In genomic region chr10:79322616-79323566, GRCh38 we compare ENCODE assay signal across 8 cellular contexts. TPM values are rescaled to one million over a fixed set of nuclear protein-coding genes. Genes with fewer than 3 reads are reported as not detected.
DNase-seq lines count a peak whose midpoint lies in the region; ATAC-seq and TF ChIP-seq lines count a peak whose summit lies in the region.

No MANE protein-coding gene starts in this region.

- peaks cover 18 to 69% (median 56%) of the 10 kb centered on the region in 4 donors for H3K4me1 Mint-ChIP-seq in CD4-positive, CD25-positive, alpha-beta regulatory T cell
- peaks cover 71% of the 10 kb centered on the region for H3K4me1 Mint-ChIP-seq in activated T-helper 1 cell treated with anti-CD3 and anti-CD28 coated beads, Interleukin-12 subunit alpha, Interleukin-12 subunit beta, Interleukin-2, Interleukin-4 antibody, amounts not matched to agents 30 ng/mL and 10 ng/mL and 1 ng/mL, durations not matched to agents 14 hours and 24 hours and 36 hours (ENCODE audit: low read depth)

- POLR2A ChIA-PET in HEK293 (lab: Yijun Ruan, JAX) = interaction anchor here (1.1 kb wide), 1 partner anchor 22 kb away, joined by 3 read pairs; no protein-coding TSS in a partner anchor

- peak overlapping the region; percentile 75 to 84 (median 82) for H3K4me3 Mint-ChIP-seq in CD4-positive, CD25-positive, alpha-beta regulatory T cell
- peak overlapping the region; percentile 70 for H3K4me3 Mint-ChIP-seq in activated T-helper 1 cell treated with anti-CD3 and anti-CD28 coated beads, Interleukin-12 subunit alpha, Interleukin-12 subunit beta, Interleukin-2, Interleukin-4 antibody, amounts not matched to agents 30 ng/mL and 10 ng/mL and 1 ng/mL, durations not matched to agents 14 hours and 24 hours and 36 hours

- CTCF ChIA-PET in HEK293 (lab: Yijun Ruan, JAX) = interaction anchor here (0.6 to 1.6 kb wide), 3 partner anchors 7 to 21 kb away, joined by 3 to 6 read pairs (median 4); no protein-coding TSS in a partner anchor

- peaks cover 0 to 9% (median 0%) of the 10 kb centered on the region in 7 donors for H3K9me3 Mint-ChIP-seq in CD4-positive, CD25-positive, alpha-beta regulatory T cell
- H3K9me3 Mint-ChIP-seq in activated T-helper 1 cell treated with anti-CD3 and anti-CD28 coated beads, Interleukin-12 subunit alpha, Interleukin-12 subunit beta, Interleukin-2, Interleukin-4 antibody, amounts not matched to agents 30 ng/mL and 10 ng/mL and 1 ng/mL, durations not matched to agents 14 hours and 24 hours and 36 hours = peaks cover 14% of the 10 kb centered on the region

- TF ChIP-seq CTCF in HEK293 (tag by site-specific recombination; IDR thresholded peaks at IDR 0.05) = no peak

- no peaks in the 10 kb centered on the region for H3K36me3 Mint-ChIP-seq in CD4-positive, CD25-positive, alpha-beta regulatory T cell
- peaks cover 7% of the 10 kb centered on the region for H3K36me3 Mint-ChIP-seq in activated T-helper 1 cell treated with anti-CD3 and anti-CD28 coated beads, Interleukin-12 subunit alpha, Interleukin-12 subunit beta, Interleukin-2, Interleukin-4 antibody, amounts not matched to agents 30 ng/mL and 10 ng/mL and 1 ng/mL, durations not matched to agents 14 hours and 24 hours and 36 hours (ENCODE audit: low read depth)

- no peaks in the 10 kb centered on the region for H3K9me3 ChIP-seq in CD4-positive, CD25-positive, alpha-beta regulatory T cell (ENCODE audit: control insufficient read depth in 2 of 2, low read length in 2 of 2)
- H3K9me3 ChIP-seq in HEK293 (ENCODE audit: control insufficient read depth, insufficient read depth, low read depth, low read length) = no peaks in the 10 kb centered on the region

- ATAC-seq in CD4-positive, CD25-positive, alpha-beta regulatory T cell (ENCODE audit: low read depth in 2 of 2) = peak; percentile 87 to 91

- H3K4me3 ChIP-seq in CD4-positive, CD25-positive, alpha-beta regulatory T cell (ENCODE audit: low read depth, low read length) = peak overlapping the region; percentile 51
- H3K4me3 ChIP-seq in HEK293 (ENCODE audit: low read depth, low read length) = no peak overlapping the region

- peaks cover 52% of the 10 kb centered on the region for H3K4me1 ChIP-seq in CD4-positive, CD25-positive, alpha-beta regulatory T cell (ENCODE audit: control insufficient read depth, insufficient read depth, low read length, poor library complexity, severe bottlenecking)
- no peaks in the 10 kb centered on the region for H3K4me1 ChIP-seq in HEK293 (ENCODE audit: control insufficient read depth, insufficient read depth, low read length)

- intact Hi-C loops in activated T-helper 1 cell treated with anti-CD3 and anti-CD28 coated beads, Interleukin-12 subunit alpha, Interleukin-12 subunit beta, Interleukin-2, Interleukin-4 antibody, amounts not matched to agents 30 ng/mL and 10 ng/mL and 1 ng/mL, durations not matched to agents 14 hours and 24 hours and 36 hours (cut with micrococcal nuclease) = loop anchor here (1.0 to 10.0 kb wide), 2 partner anchors 8 to 882 kb away; partner anchors contain the start of gene ANXA11

- peak overlapping the region; percentile 67 for H3K27ac ChIP-seq in CD4-positive, CD25-positive, alpha-beta regulatory T cell (ENCODE audit: insufficient read depth, low read length, poor library complexity, severe bottlenecking)
- no peak overlapping the region for H3K27ac ChIP-seq in HEK293 (ENCODE audit: extremely low read depth, low read depth, low read length)

- DNase-seq in CD4-positive, CD25-positive, alpha-beta regulatory T cell = peak; percentile 51 to 91 (median 78)
- DNase-seq in OCI-M1 (lab: John Stamatoyannopoulos, UW) (peak; percentile 88), hepatic stellate cell (ENCODE audit: low spot score) (peak; percentile 70), NCI-H1436 (lab: John Stamatoyannopoulos, UW) (no peak), GM19240 (ENCODE audit: insufficient read length, low spot score) (no peak)
- DNase-seq in activated T-helper 1 cell treated with anti-CD3 and anti-CD28 coated beads, Interleukin-12 subunit alpha, Interleukin-12 subunit beta, Interleukin-2, Interleukin-4 antibody, amounts not matched to agents 30 ng/mL and 10 ng/mL and 1 ng/mL, durations not matched to agents 14 hours and 24 hours and 36 hours (ENCODE audit: low spot score) = peak; percentile 76
- peak; percentile 67 for DNase-seq in stimulated activated CD8-positive, alpha-beta memory T cell treated with anti-CD3 and anti-CD28 coated beads, Interleukin-12 subunit alpha, Interleukin-12 subunit beta, amount 100 ng/mL, for 1 hour (ENCODE audit: low read depth)

- peaks cover 1% of the 10 kb centered on the region for H3K27me3 Mint-ChIP-seq in CD4-positive, CD25-positive, alpha-beta regulatory T cell
- no peaks in the 10 kb centered on the region for H3K27me3 Mint-ChIP-seq in activated T-helper 1 cell treated with anti-CD3 and anti-CD28 coated beads, Interleukin-12 subunit alpha, Interleukin-12 subunit beta, Interleukin-2, Interleukin-4 antibody, amounts not matched to agents 30 ng/mL and 10 ng/mL and 1 ng/mL, durations not matched to agents 14 hours and 24 hours and 36 hours (ENCODE audit: insufficient read depth)

- H3K27ac Mint-ChIP-seq in CD4-positive, CD25-positive, alpha-beta regulatory T cell = peak overlapping the region; percentile 88 to 97 (median 90)
- peak overlapping the region; percentile 98 for H3K27ac Mint-ChIP-seq in activated T-helper 1 cell treated with anti-CD3 and anti-CD28 coated beads, Interleukin-12 subunit alpha, Interleukin-12 subunit beta, Interleukin-2, Interleukin-4 antibody, amounts not matched to agents 30 ng/mL and 10 ng/mL and 1 ng/mL, durations not matched to agents 14 hours and 24 hours and 36 hours

- no peaks in the 10 kb centered on the region for H3K27me3 ChIP-seq in CD4-positive, CD25-positive, alpha-beta regulatory T cell (ENCODE audit: control insufficient read depth, insufficient read depth, low read length)

- H3K36me3 ChIP-seq in CD4-positive, CD25-positive, alpha-beta regulatory T cell (ENCODE audit: control insufficient read depth, insufficient read depth, low read length) = no peaks in the 10 kb centered on the region
- H3K36me3 ChIP-seq in HEK293 (ENCODE audit: control insufficient read depth in 2 of 2, insufficient read depth in 1 of 2, low read length in 2 of 2) = no peaks in the 10 kb centered on the region

TF ChIP-seq in HEK293, 187 proteins besides CTCF, POLR2A, EP300 and RAD21:
- TF ChIP-seq ZNF645 (tag by site-specific recombination; IDR thresholded peaks at IDR 0.05) = no peak
- peak; percentile 48; the same call in 1 of the 2 replicates for TF ChIP-seq ZNF449 (tag by site-specific recombination; IDR thresholded peaks at IDR 0.05)

RNA-seq across cellular contexts. Expression of gene PPIF, which starts 24.4 kb away (rescaled TPM):
- total RNA-seq in CD4-positive, CD25-positive, alpha-beta regulatory T cell = 60.2 TPM
- polyA plus RNA-seq in CD4-positive, CD25-positive, alpha-beta regulatory T cell = 10 to 100 TPM; 15.5 to 18.6 (median 17.2) TPM
- total RNA-seq in activated T-helper 1 cell treated with anti-CD3 and anti-CD28 coated beads, Interleukin-12 subunit alpha, Interleukin-12 subunit beta, Interleukin-2, Interleukin-4 antibody, amounts not matched to agents 30 ng/mL and 10 ng/mL and 1 ng/mL, durations not matched to agents 14 hours and 24 hours and 36 hours = 155 and 157 TPM in 2 replicates

Comparison
In these comparisons a context has a peak if more than half of its experiments do, and no peak if none do; other contexts are left out.
1. DNase-seq: peak in CD4-positive, CD25-positive, alpha-beta regulatory T cell (3 of 3), OCI-M1 (single experiment), activated T-helper 1 cell treated with anti-CD3 and anti-CD28 coated beads, Interleukin-12 subunit alpha, Interleukin-12 subunit beta, Interleukin-2, Interleukin-4 antibody, amounts not matched to agents 30 ng/mL and 10 ng/mL and 1 ng/mL, durations not matched to agents 14 hours and 24 hours and 36 hours (single experiment), hepatic stellate cell (single experiment) and stimulated activated CD8-positive, alpha-beta memory T cell treated with anti-CD3 and anti-CD28 coated beads, Interleukin-12 subunit alpha, Interleukin-12 subunit beta, amount 100 ng/mL, for 1 hour (single experiment); none in NCI-H1436 (single experiment) and GM19240 (single experiment).